In genomic region chr11:106770489-106771100, GRCh38 we compare ENCODE assay signal across 20 cellular contexts.
"Had no signal": no experiment of that assay in that cellular context is flagged by ENCODE, and none has a peak within 500 bp of the region (broad histone marks: within the 10 kb centered on the region; RNA-seq: fewer than 3 reads in every experiment).

No MANE protein-coding gene starts in this region.

- H3K4me3 ChIP-seq: cardiac muscle cell, esophagus squamous epithelium, gastroesophageal sphincter, heart right ventricle, mucosa of descending colon, ovary, tibial artery had no signal

- H3K9me3 ChIP-seq: esophagus squamous epithelium, gastroesophageal sphincter, heart right ventricle, mucosa of descending colon, ovary, tibial artery had no signal

- H3K36me3 ChIP-seq: cardiac muscle cell, esophagus squamous epithelium, gastroesophageal sphincter, heart right ventricle, ovary, tibial artery had no signal

- H3K4me1 ChIP-seq: esophagus squamous epithelium, gastroesophageal sphincter, heart right ventricle, tibial artery had no signal

- H3K27me3 ChIP-seq: cardiac muscle cell, esophagus squamous epithelium, gastroesophageal sphincter, heart right ventricle, ovary, tibial artery had no signal

- ATAC-seq: activated CD4-positive, CD25-positive, alpha-beta regulatory T cell treated with anti-CD3 and anti-CD28 coated beads, Interleukin-2, amount 50 U/mL, for 24 hours; gastroesophageal sphincter; heart right ventricle; left lobe of liver; mucosa of descending colon; naive thymus-derived CD4-positive, alpha-beta T cell; stimulated activated naive B cell treated with anti-CD40 and anti-IgM and Interleukin-4, amounts not matched to agents 10 μg/mL and 1 μg/mL and 100 μg/mL, for 72 hours; T-cell had no signal

- FAIRE-seq: urothelium cell line had no signal

- H3K27ac ChIP-seq: cardiac muscle cell, esophagus squamous epithelium, gastroesophageal sphincter, heart right ventricle, ovary, tibial artery had no signal

- DNase-seq: activated CD4-positive, alpha-beta T cell treated with anti-CD3 and anti-CD28 coated beads, Interleukin-2, amount 50 U/mL, for 1 hour; activated naive CD4-positive, alpha-beta T cell; activated naive CD8-positive, alpha-beta T cell treated with anti-CD3 and anti-CD28 coated beads, Interleukin-2, amount 10 ng/mL, durations not matched to agents 7 days and 5 days; activated T-cell treated with anti-CD3 and anti-CD28 coated beads for 4 hours; aorta; esophagus squamous epithelium; heart right ventricle; mucosa of descending colon; naive thymus-derived CD4-positive, alpha-beta T cell; ovary; stimulated activated CD4-positive, alpha-beta T cell treated with anti-CD3 and anti-CD28 coated beads, Interleukin-4, amount 100 ng/mL, for 1 hour; stimulated activated naive B cell treated with anti-CD40 and anti-IgM and Interleukin-4, amounts not matched to agents 10 μg/mL and 1 μg/mL and 100 μg/mL, for 72 hours; T-cell; T-helper 9 cell; tibial artery had no signal
